Comparison of ENCODE assay signal across 1 cellular context in the genomic region with DNA sequence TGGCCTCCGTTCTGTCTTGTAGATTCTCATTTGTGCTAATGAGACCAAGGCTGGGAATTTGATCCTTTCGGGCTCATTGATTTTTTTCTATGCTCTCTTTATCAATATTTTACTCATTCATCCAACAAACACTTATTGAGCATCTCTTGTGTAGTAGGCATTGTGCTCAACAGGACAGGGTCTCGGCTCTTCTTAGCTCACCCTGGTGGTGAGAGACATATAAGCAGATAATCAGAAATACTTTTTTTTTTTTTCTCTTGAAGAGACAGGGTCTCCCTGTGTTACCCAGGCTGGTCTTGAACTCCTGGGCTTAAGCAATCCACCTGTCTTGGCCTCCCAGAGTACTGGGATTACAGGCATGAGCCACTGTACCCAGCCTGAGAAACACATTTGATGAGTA.
TF ChIP-seq lines count a peak whose summit lies in the region.

No MANE protein-coding gene starts in this region.

TF ChIP-seq in K562, 482 proteins besides CTCF, POLR2A, EP300 and RAD21:
- TF ChIP-seq ZNF384 (IDR thresholded peaks at IDR 0.05; ENCODE audit: low read depth, low read length) (0 out of 2 replicates have a peak, but pooled peaks have one; percentile 29), KDM2B (CRISPR knock-in tag; IDR thresholded peaks at IDR 0.05) (no peak)
